ENCODE assay signal across 10 cellular contexts in the genomic region with DNA sequence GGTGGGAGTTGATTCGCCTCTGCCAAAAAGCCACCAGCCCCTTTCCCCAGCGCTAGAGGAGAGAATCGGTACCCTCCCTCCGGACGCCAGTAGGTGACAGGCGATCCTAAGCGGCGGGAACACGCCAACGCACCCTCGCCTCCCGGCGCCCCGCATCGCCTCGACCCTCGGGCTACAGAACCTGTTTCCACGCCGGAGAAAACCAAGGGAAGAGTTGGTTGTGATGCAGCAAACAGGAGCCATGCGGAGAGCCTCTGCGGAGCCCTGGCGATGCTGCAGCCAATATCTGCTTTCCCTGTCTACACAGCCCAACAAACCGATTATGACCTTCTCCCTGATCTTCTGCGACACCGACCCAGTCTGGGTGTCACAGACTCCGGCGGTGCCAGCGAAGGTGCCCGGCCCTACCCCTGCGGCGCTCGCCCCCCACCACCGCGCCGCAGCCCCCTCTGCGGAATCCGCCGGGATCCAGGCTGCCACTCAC. TPM values are rescaled to one million over a fixed set of nuclear protein-coding genes. Genes with fewer than 3 reads are reported as not detected.
A peak's percentile ranks its signal among the peaks of the same experiment; 100 is the strongest.
DNase-seq lines count a peak whose midpoint lies in the region; ATAC-seq, FAIRE-seq and TF ChIP-seq lines count a peak whose summit lies in the region.
"Had no signal": no experiment of that assay in that cellular context is flagged by ENCODE, and none has a peak within 500 bp of the region (broad histone marks: within the 10 kb centered on the region; RNA-seq: fewer than 3 reads in every experiment).

No MANE protein-coding gene starts in this region.

- peaks cover 14% of the 10 kb centered on the region for H3K79me2 ChIP-seq in keratinocyte (ENCODE audit: control insufficient read depth, insufficient read depth, low read length)

- no peak for FAIRE-seq in keratinocyte (lab: Jason Lieb, UNC)
- FAIRE-seq: GM18507 had no signal

- 1 to 2% methylated on average over 16 to 35 of the region's 38 CpGs for WGBS in body of pancreas, 2 donors

- H3K4me2 ChIP-seq in keratinocyte (ENCODE audit: control insufficient read depth, extremely low read depth, insufficient read depth, low read depth, low read length): peak overlapping the region; percentile 85

- peak overlapping the region; percentile 85 for H2AFZ ChIP-seq in keratinocyte (ENCODE audit: control insufficient read depth, low read length)

- ATAC-seq in HG02610 (IDR thresholded peaks at IDR 0.05; ENCODE audit: unreplicated experiment): peak; percentile 37
- ATAC-seq in body of pancreas: peak; percentile 38

- peak; percentile 55 for DNase-seq in activated CD8-positive, alpha-beta memory T cell treated with anti-CD3 and anti-CD28 coated beads for 24 hours
- no peak for DNase-seq in activated CD8-positive, alpha-beta memory T cell treated with anti-CD3 and anti-CD28 coated beads, Interleukin-2, amount 50 U/mL, for 4 hours
- peak; percentile 83 for DNase-seq in NCI-H748 (lab: John Stamatoyannopoulos, UW; ENCODE audit: unreplicated experiment)
- DNase-seq in body of pancreas: peak; percentile 33 to 51 (median 38)
- DNase-seq in keratinocyte (ENCODE audit: low read depth, low spot score): no peak
- peak; percentile 33 for DNase-seq in stimulated activated CD8-positive, alpha-beta memory T cell treated with anti-CD3 and anti-CD28 coated beads, Interleukin-4, amount 100 ng/mL, for 48 hours
- DNase-seq in NCI-H1092 (lab: John Stamatoyannopoulos, UW): no peak

- no peaks in the 10 kb centered on the region for H3K27me3 ChIP-seq in body of pancreas
- peaks cover 3% of the 10 kb centered on the region for H3K27me3 ChIP-seq in keratinocyte (ENCODE audit: control insufficient read depth, extremely low read depth, insufficient read depth, low read length)

- no peaks in the 10 kb centered on the region for H3K9me1 ChIP-seq in keratinocyte (ENCODE audit: control insufficient read depth, extremely low read depth, insufficient read depth, low read length)

- H3K27ac ChIP-seq in body of pancreas: peak overlapping the region; percentile 22 to 70 (median 60)
- peak overlapping the region; percentile 16 for H3K27ac ChIP-seq in keratinocyte (ENCODE audit: control insufficient read depth, insufficient read depth, low read length)
- H3K27ac ChIP-seq: neutrophil had no signal

- peaks cover 22% of the 10 kb centered on the region for H3K4me1 ChIP-seq in body of pancreas
- H3K4me1 ChIP-seq in keratinocyte (ENCODE audit: control insufficient read depth, extremely low read depth, insufficient read depth, low read length): peaks cover 36% of the 10 kb centered on the region

- intact Hi-C loops in body of pancreas (cut with DNase I): no loop called here

- TF ChIP-seq POLR2A in body of pancreas (IDR thresholded peaks at IDR 0.05): no peak

- no peaks in the 10 kb centered on the region for H3K9me3 ChIP-seq in body of pancreas
- H3K9me3 ChIP-seq in keratinocyte (ENCODE audit: control insufficient read depth, low read depth, low read length): no peaks in the 10 kb centered on the region
- H3K9me3 ChIP-seq: neutrophil had no signal

- dilution Hi-C loops in keratinocyte (cut with MboI; ENCODE audit: extremely low pct_ligation_motif_present, low sequenced_read_pairs): no loop called here

- peak overlapping the region; percentile 60 to 86 for H3K4me3 ChIP-seq in body of pancreas
- peak overlapping the region; percentile 85 to 89 (median 86) for H3K4me3 ChIP-seq in keratinocyte (ENCODE audit: control insufficient read depth in 2 of 3, extremely low read depth in 1 of 3, insufficient read depth in 2 of 3, low read depth in 1 of 3, low read length in 3 of 3)

- TF ChIP-seq CTCF in body of pancreas (IDR thresholded peaks at IDR 0.05) (peak in 6 of 7 experiments; percentile 32 to 64 (median 46)), keratinocyte (optimal IDR thresholded peaks at IDR 0.05 in 1 of 3, IDR thresholded peaks at IDR 0.05 in 1 of 3, conservative IDR thresholded peaks at IDR 0.05 in 1 of 3; ENCODE audit: extremely low read depth in 1 of 3, insufficient read depth in 2 of 3, low read length in 3 of 3) (peak; percentile 55 to 86 (median 80))

- H3K36me3 ChIP-seq in body of pancreas (replicated peaks in 1 of 2; ENCODE audit: insufficient read depth in 1 of 2, low read depth in 2 of 2) (no peaks in the 10 kb centered on the region), keratinocyte (ENCODE audit: control insufficient read depth in 2 of 2, extremely low read depth in 1 of 2, insufficient read depth in 2 of 2, low read length in 2 of 2) (no peaks in the 10 kb centered on the region)
- H3K36me3 ChIP-seq: neutrophil had no signal

- no peaks in the 10 kb centered on the region for H4K20me1 ChIP-seq in keratinocyte (ENCODE audit: control insufficient read depth, extremely low read depth, insufficient read depth, low read length)

- peak overlapping the region; percentile 70 for H3K9ac ChIP-seq in keratinocyte (ENCODE audit: control insufficient read depth, extremely low read depth, insufficient read depth, low read length)

RNA-seq across cellular contexts. Expression of a gene that starts 0.5 kb away (rescaled TPM):
- 1 to 10 TPM; 3.6 to 4.7 TPM for total RNA-seq in body of pancreas
- 2.0 to 7.6 TPM (median 3.5 TPM) in 3 replicates for polyA plus RNA-seq in keratinocyte
- 1.4 TPM for polyA plus RNA-seq in keratinocyte (2011; ENCODE audit: low read depth)
- 1.8 and 2.7 TPM in 2 replicates for polyA plus RNA-seq in keratinocyte (2011; cell fraction: cytosol; rRNA removed)
- 5.7 and 6.5 TPM in 2 replicates for polyA plus RNA-seq in keratinocyte (2011; cell fraction: nucleus; rRNA removed)
- 1.9 and 7.3 TPM in 2 replicates for polyA plus RNA-seq in keratinocyte (2012; ENCODE audit: low replicate concordance)
- polyA minus RNA-seq in keratinocyte: 9.0 to 11.5 TPM (median 9.3 TPM) in 3 replicates
- polyA minus RNA-seq in keratinocyte (2011; cell fraction: cytosol; rRNA and poly(A)+ RNA removed): 7.3 TPM
- polyA minus RNA-seq in keratinocyte (2011; cell fraction: nucleus; rRNA and poly(A)+ RNA removed): 9.5 and 16.5 TPM in 2 replicates

Comparison
In these comparisons a context has a peak if more than half of its experiments do, and no peak if none do; other contexts are left out.
1. DNase-seq: peak in activated CD8-positive, alpha-beta memory T cell treated with anti-CD3 and anti-CD28 coated beads for 24 hours (single experiment), NCI-H748 (single experiment), body of pancreas (4 of 4) and stimulated activated CD8-positive, alpha-beta memory T cell treated with anti-CD3 and anti-CD28 coated beads, Interleukin-4, amount 100 ng/mL, for 48 hours (single experiment); none in activated CD8-positive, alpha-beta memory T cell treated with anti-CD3 and anti-CD28 coated beads, Interleukin-2, amount 50 U/mL, for 4 hours (single experiment), keratinocyte (single experiment) and NCI-H1092 (single experiment).